15 cellular contexts compared by ENCODE assay signal in genomic region chr1:175237389-175237788, GRCh38. TPM values are rescaled to one million over a fixed set of nuclear protein-coding genes. Genes with fewer than 3 reads are reported as not detected.
DNase-seq lines count a peak whose midpoint lies in the region; ATAC-seq and TF ChIP-seq lines count a peak whose summit lies in the region.
"Had no signal": no experiment of that assay in that cellular context is flagged by ENCODE, and none has a peak within 500 bp of the region (broad histone marks: within the 10 kb centered on the region; RNA-seq: fewer than 3 reads in every experiment).

No MANE protein-coding gene starts in this region.

- H3F3A ChIP-seq in GM23338 (replicated peaks; ENCODE audit: low read depth) = no peaks in the 10 kb centered on the region

- H3K27ac ChIP-seq in KMS-11 = peak overlapping the region; percentile 25; the same call in 1 of the 2 replicates
- no peak overlapping the region for H3K27ac ChIP-seq in GM23338 (ENCODE audit: low read depth)
- H3K27ac ChIP-seq: cardiac muscle cell had no signal

- H3K36me3 ChIP-seq in KMS-11 (ENCODE audit: insufficient read depth) = no peaks in the 10 kb centered on the region
- H3K36me3 ChIP-seq in GM23338 (ENCODE audit: insufficient read depth) = no peaks in the 10 kb centered on the region
- H3K36me3 ChIP-seq: cardiac muscle cell had no signal

- H2AFZ ChIP-seq in KMS-11 (ENCODE audit: low read depth) = no peak overlapping the region
- H2AFZ ChIP-seq in GM23338 = no peak overlapping the region

- no peaks in the 10 kb centered on the region for H4K20me1 ChIP-seq in KMS-11 (ENCODE audit: insufficient read depth)
- H4K20me1 ChIP-seq in GM23338 (replicated peaks; ENCODE audit: insufficient read depth) = no peaks in the 10 kb centered on the region

- H3K9ac ChIP-seq in KMS-11 = no peak overlapping the region

- no peak for TF ChIP-seq CTCF in KMS-11 (conservative IDR thresholded peaks at IDR 0.05; ENCODE audit: low read depth, low read length)
- no peak for TF ChIP-seq CTCF in GM23338 (conservative IDR thresholded peaks at IDR 0.05; ENCODE audit: low read depth in 2 of 2)

- peak overlapping the region; percentile 0 for H3K4me3 Mint-ChIP-seq in activated naive CD4-positive, alpha-beta T cell treated with anti-CD3 and anti-CD28 coated beads, Interleukin-2, amount 10 ng/mL, durations not matched to agents 7 days and 5 days
- no peak overlapping the region for H3K4me3 Mint-ChIP-seq in GM23338

- H3K27ac Mint-ChIP-seq in activated naive CD4-positive, alpha-beta T cell treated with anti-CD3 and anti-CD28 coated beads, Interleukin-2, amount 10 ng/mL, durations not matched to agents 7 days and 5 days = peak overlapping the region; percentile 39
- H3K27ac Mint-ChIP-seq in GM23338 = no peak overlapping the region

- H3K27me3 ChIP-seq in KMS-11 (ENCODE audit: insufficient read depth, low read depth) (no peaks in the 10 kb centered on the region), GM23338 (ENCODE audit: insufficient read depth) (no peaks in the 10 kb centered on the region)
- H3K27me3 ChIP-seq: cardiac muscle cell had no signal

- H3K4me2 ChIP-seq in KMS-11 (peak overlapping the region; percentile 61), GM23338 (no peak overlapping the region)

- no peak overlapping the region for H3K4me3 ChIP-seq in KMS-11 (IDR thresholded peaks at IDR 0.05; ENCODE audit: insufficient read depth, low read depth, low read length)
- H3K4me3 ChIP-seq in GM23338 = no peak overlapping the region
- H3K4me3 ChIP-seq: cardiac muscle cell had no signal

- CTCF ChIA-PET in activated naive CD4-positive, alpha-beta T cell treated with anti-CD3 and anti-CD28 coated beads, Interleukin-2, amount 10 ng/mL, durations not matched to agents 7 days and 5 days (lab: Charles Lee) = no interaction called here

- DNase-seq in activated naive CD4-positive, alpha-beta T cell treated with anti-CD3 and anti-CD28 coated beads, Interleukin-2, amount 10 ng/mL, durations not matched to agents 7 days and 5 days = no peak
- no peak for DNase-seq in activated naive CD4-positive, alpha-beta T cell treated with Interleukin-2 at 50 U/mL for 16 hours
- DNase-seq in GM23338 (ENCODE audit: low spot score) (no peak), HuH-7 (ENCODE audit: low spot score) (no peak), T-helper 9 cell (no peak)
- DNase-seq in effector CD4-positive, alpha-beta T cell = no peak
- DNase-seq: ACHN; activated effector memory CD4-positive, alpha-beta T cell treated with anti-CD3 and anti-CD28 coated beads, Interleukin-2, amount 50 U/mL, for 16 hours; DMS53; midbrain; NCI-H226; SHP77 had no signal

- H3K79me2 ChIP-seq in KMS-11 (ENCODE audit: insufficient read depth, low read depth) (no peaks in the 10 kb centered on the region), GM23338 (replicated peaks; ENCODE audit: insufficient read depth) (no peaks in the 10 kb centered on the region)

- H3K36me3 Mint-ChIP-seq in activated naive CD4-positive, alpha-beta T cell treated with anti-CD3 and anti-CD28 coated beads, Interleukin-2, amount 10 ng/mL, durations not matched to agents 7 days and 5 days = peaks cover 19% of the 10 kb centered on the region
- H3K36me3 Mint-ChIP-seq in GM23338 (ENCODE audit: low read depth) = no peaks in the 10 kb centered on the region

- H3K9me3 Mint-ChIP-seq in activated naive CD4-positive, alpha-beta T cell treated with anti-CD3 and anti-CD28 coated beads, Interleukin-2, amount 10 ng/mL, durations not matched to agents 7 days and 5 days = peaks cover 22% of the 10 kb centered on the region
- H3K9me3 Mint-ChIP-seq in GM23338 = peaks cover 2% of the 10 kb centered on the region; the same call in 2 of the 3 replicates

- peaks cover 41% of the 10 kb centered on the region for H3K4me1 Mint-ChIP-seq in activated naive CD4-positive, alpha-beta T cell treated with anti-CD3 and anti-CD28 coated beads, Interleukin-2, amount 10 ng/mL, durations not matched to agents 7 days and 5 days
- peaks cover 3% of the 10 kb centered on the region; the same call in 2 of the 3 replicates for H3K4me1 Mint-ChIP-seq in GM23338

- H3K4me1 ChIP-seq in KMS-11 (ENCODE audit: low read depth, poor library complexity, severe bottlenecking) = peaks cover 46% of the 10 kb centered on the region
- no peaks in the 10 kb centered on the region for H3K4me1 ChIP-seq in GM23338 (ENCODE audit: insufficient read depth)

- H3K9me2 ChIP-seq in GM23338 (ENCODE audit: insufficient read depth) = peaks cover 5% of the 10 kb centered on the region; the same call in 1 of the 2 replicates

- peak; percentile 58 for ATAC-seq in HG02840 (IDR thresholded peaks at IDR 0.05; ENCODE audit: low FRiP score, unreplicated experiment)
- no peak for ATAC-seq in GM23338

- H3K27me3 Mint-ChIP-seq in activated naive CD4-positive, alpha-beta T cell treated with anti-CD3 and anti-CD28 coated beads, Interleukin-2, amount 10 ng/mL, durations not matched to agents 7 days and 5 days = peaks cover 7% of the 10 kb centered on the region
- peaks cover 1% of the 10 kb centered on the region for H3K27me3 Mint-ChIP-seq in GM23338 (ENCODE audit: insufficient read depth, low read depth, poor library complexity)

TF ChIP-seq in GM23338, 12 proteins besides CTCF, POLR2A, EP300 and RAD21 (continues in another document):
- TF ChIP-seq ZNF331 (CRISPR knock-in tag; IDR thresholded peaks at IDR 0.05; ENCODE audit: low read depth) (no peak), ZNF462 (CRISPR knock-in tag; IDR thresholded peaks at IDR 0.05) (no peak), EZH2phosphoT487 (IDR thresholded peaks at IDR 0.05; ENCODE audit: unreplicated experiment) (no peak), EZH2 (IDR thresholded peaks at IDR 0.05; ENCODE audit: low read depth, unreplicated experiment) (no peak), ETS1 (IDR thresholded peaks at IDR 0.05) (no peak)

RNA-seq across cellular contexts. Expression of gene KIAA0040, which starts 44.8 kb away (rescaled TPM):
- total RNA-seq in GM23338 (2014; rRNA removed; shearing (Covaris generic)) = 10.2 and 11.9 TPM in 2 replicates
- polyA plus RNA-seq in GM23338 (2016; fragmentation: Nextera tagmentation; extraction: Ambion mirVana) = 7.0 and 7.3 TPM in 2 replicates
